ENCODE assay signal across 27 cellular contexts in genomic region chr1:82387070-82387366, GRCh38.
"Had no signal": no experiment of that assay in that cellular context is flagged by ENCODE, and none has a peak within 500 bp of the region (broad histone marks: within the 10 kb centered on the region; RNA-seq: fewer than 3 reads in every experiment).

No MANE protein-coding gene starts in this region.

- H3K36me3 ChIP-seq: breast epithelium, gastroesophageal sphincter, pancreas, prostate gland, sigmoid colon, tibial artery had no signal

- H3K4me1 ChIP-seq: breast epithelium, gastroesophageal sphincter, pancreas, prostate gland, sigmoid colon had no signal

- H3K4me3 ChIP-seq: breast epithelium, gastroesophageal sphincter, pancreas, prostate gland, sigmoid colon, tibial artery had no signal

- ATAC-seq: activated CD4-positive, alpha-beta T cell treated with anti-CD3 and anti-CD28 coated beads for 36 hours; activated CD8-positive, alpha-beta memory T cell treated with anti-CD3 and anti-CD28 coated beads, Interleukin-2, amount 10 ng/mL, durations not matched to agents 7 days and 5 days; activated CD8-positive, alpha-beta T cell treated with anti-CD3 and anti-CD28 coated beads, Interleukin-2, amount 10 ng/mL, durations not matched to agents 7 days and 5 days; activated naive CD8-positive, alpha-beta T cell treated with anti-CD3 and anti-CD28 coated beads, Interleukin-2, amount 50 U/mL, for 24 hours; gastroesophageal sphincter; left colon; naive thymus-derived CD4-positive, alpha-beta T cell; pancreas; stimulated activated memory B cell treated with anti-CD40 and anti-IgM and Interleukin-4, amounts not matched to agents 10 μg/mL and 1 μg/mL and 100 μg/mL, for 72 hours; stimulated activated naive CD8-positive, alpha-beta T cell treated with anti-CD3 and anti-CD28 coated beads, Interleukin-15, amount 100 ng/mL, for 72 hours had no signal

- H3K27ac ChIP-seq: breast epithelium, gastroesophageal sphincter, pancreas, prostate gland, sigmoid colon, tibial artery had no signal

- H3K27me3 ChIP-seq: breast epithelium, gastroesophageal sphincter, pancreas, sigmoid colon, tibial artery had no signal

- DNase-seq: activated CD4-positive, alpha-beta T cell treated with anti-CD3 and anti-CD28 coated beads for 36 hours; activated CD4-positive, CD25-positive, alpha-beta regulatory T cell; activated CD8-positive, alpha-beta memory T cell treated with anti-CD3 and anti-CD28 coated beads, Interleukin-2, amount 10 ng/mL, durations not matched to agents 7 days and 5 days; activated CD8-positive, alpha-beta T cell treated with anti-CD3 and anti-CD28 coated beads, Interleukin-2, amount 10 ng/mL, durations not matched to agents 7 days and 5 days; activated naive CD8-positive, alpha-beta T cell treated with anti-CD3 and anti-CD28 coated beads, Interleukin-2, amount 50 U/mL, for 24 hours; activated T-cell treated with anti-CD3 and anti-CD28 coated beads, Interleukin-2, amount 50 U/mL, for 48 hours; amygdala; central memory CD4-positive, alpha-beta T cell; head of caudate nucleus; hypothalamus; immature natural killer cell; kidney; left colon; midbrain; naive thymus-derived CD4-positive, alpha-beta T cell; nucleus accumbens; pancreas; sigmoid colon; small intestine; stimulated activated CD4-positive, alpha-beta T cell treated with anti-CD3 and anti-CD28 coated beads, Interleukin-4, amount 100 ng/mL, for 24 hours; stimulated activated naive CD8-positive, alpha-beta T cell treated with anti-CD3 and anti-CD28 coated beads, Interleukin-15, amount 100 ng/mL, for 72 hours; substantia nigra; tibial artery had no signal
